ENCODE assay signal across 7 cellular contexts in the genomic region with DNA sequence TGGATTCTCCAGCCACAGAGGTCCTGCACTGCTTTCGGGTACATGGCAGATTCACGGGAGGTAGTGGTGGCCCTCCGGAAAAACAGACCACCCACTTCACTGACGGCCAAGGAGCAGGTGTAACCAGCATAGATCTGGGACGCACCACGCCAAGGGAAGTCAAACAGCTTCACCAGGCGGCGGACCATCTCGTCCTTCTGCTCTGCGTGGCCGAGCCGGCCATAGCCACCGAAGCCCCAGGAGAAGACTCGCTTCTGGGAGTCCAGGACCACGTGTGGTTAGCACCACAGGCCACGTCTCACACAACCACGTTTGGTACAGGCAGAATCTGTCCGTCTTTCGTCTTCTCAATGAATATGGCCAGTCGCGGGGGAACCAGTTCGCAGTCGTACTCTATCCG.
"Had no signal": no experiment of that assay in that cellular context is flagged by ENCODE, and none has a peak within 500 bp of the region (broad histone marks: within the 10 kb centered on the region; RNA-seq: fewer than 3 reads in every experiment).

No MANE protein-coding gene starts in this region.

- FAIRE-seq: HepG2 had no signal

- ATAC-seq: HepG2 had no signal

- DNase-seq: GM23248, GOT3, H9, HCEC 1CT, KG1 had no signal

- H3K27ac ChIP-seq: GM23248, HL-60 had no signal

- H3K4me3 ChIP-seq: GM23248 had no signal
